In genomic region chr2:20334645-20335203, GRCh38 we compare ENCODE assay signal across 17 cellular contexts. TPM values are rescaled to one million over a fixed set of nuclear protein-coding genes. Genes with fewer than 3 reads are reported as not detected.
DNase-seq lines count a peak whose midpoint lies in the region; ATAC-seq, FAIRE-seq and TF ChIP-seq lines count a peak whose summit lies in the region.
"Had no signal": no experiment of that assay in that cellular context is flagged by ENCODE, and none has a peak within 500 bp of the region (broad histone marks: within the 10 kb centered on the region; RNA-seq: fewer than 3 reads in every experiment).

No MANE protein-coding gene starts in this region.

- H3K36me3 ChIP-seq in left ventricle myocardium inferior = no peaks in the 10 kb centered on the region
- H3K36me3 ChIP-seq in RWPE2 (ENCODE audit: low read depth) = peaks cover 4% of the 10 kb centered on the region
- H3K36me3 ChIP-seq: vagina had no signal

- peaks cover 8% of the 10 kb centered on the region for H3K9me3 ChIP-seq in left ventricle myocardium inferior (replicated peaks)
- H3K9me3 ChIP-seq in RWPE2 (ENCODE audit: severe bottlenecking) = no peaks in the 10 kb centered on the region
- H3K9me3 ChIP-seq: vagina had no signal

- no peak for FAIRE-seq in D721Med (lab: Jason Lieb, UNC)
- FAIRE-seq: colon had no signal

- peaks cover 6 to 8% (median 7%) of the 10 kb centered on the region in 3 donors for H3K36me3 Mint-ChIP-seq in immature natural killer cell
- peaks cover 27 to 47% of the 10 kb centered on the region in 2 donors for H3K36me3 Mint-ChIP-seq in stimulated activated naive B cell treated with anti-CD40 and anti-IgM and Interleukin-4, amounts not matched to agents 10 μg/mL and 1 μg/mL and 100 μg/mL, for 72 hours
- H3K36me3 Mint-ChIP-seq in glutamatergic neuron (ENCODE audit: unreplicated experiment) = no peaks in the 10 kb centered on the region

- no peak overlapping the region for H3K4me3 ChIP-seq in left ventricle myocardium inferior
- H3K4me3 ChIP-seq in RWPE2 (ENCODE audit: severe bottlenecking) = no peak overlapping the region
- H3K4me3 ChIP-seq: skin epidermis, vagina had no signal

- H3K4me3 Mint-ChIP-seq in immature natural killer cell (peak overlapping the region; percentile 28 to 82 (median 63)), glutamatergic neuron (ENCODE audit: unreplicated experiment) (no peak overlapping the region)
- no peak overlapping the region for H3K4me3 Mint-ChIP-seq in stimulated activated naive B cell treated with anti-CD40 and anti-IgM and Interleukin-4, amounts not matched to agents 10 μg/mL and 1 μg/mL and 100 μg/mL, for 72 hours

- H3K4me1 Mint-ChIP-seq in immature natural killer cell (peaks cover 87 to 100% of the 10 kb centered on the region in 2 donors), glutamatergic neuron (ENCODE audit: low read depth, unreplicated experiment) (peaks cover 28% of the 10 kb centered on the region)
- H3K4me1 Mint-ChIP-seq in stimulated activated naive B cell treated with anti-CD40 and anti-IgM and Interleukin-4, amounts not matched to agents 10 μg/mL and 1 μg/mL and 100 μg/mL, for 72 hours = peaks cover 42 to 84% of the 10 kb centered on the region in 2 donors

- peaks cover 72% of the 10 kb centered on the region for H3K4me1 ChIP-seq in left ventricle myocardium inferior
- H3K4me1 ChIP-seq in RWPE2 (ENCODE audit: insufficient read depth, poor library complexity, severe bottlenecking) = peaks cover 16% of the 10 kb centered on the region

- H3K27me3 ChIP-seq in left ventricle myocardium inferior (ENCODE audit: low read depth) (no peaks in the 10 kb centered on the region), RWPE2 (ENCODE audit: insufficient read depth, poor library complexity, severe bottlenecking) (no peaks in the 10 kb centered on the region)
- H3K27me3 ChIP-seq: vagina had no signal

- ATAC-seq in Right ventricle myocardium superior (ENCODE audit: poor library complexity) (peak; percentile 23), RWPE2 (ENCODE audit: low read depth) (peak; percentile 26; the same call in 1 of the 3 replicates)
- ATAC-seq in stimulated activated naive B cell treated with anti-CD40 and anti-IgM and Interleukin-4, amounts not matched to agents 10 μg/mL and 1 μg/mL and 100 μg/mL, for 72 hours (replicated peaks) = no peak

- H3K27me3 Mint-ChIP-seq in immature natural killer cell (ENCODE audit: low read depth in 3 of 3) = no peaks in the 10 kb centered on the region
- H3K27me3 Mint-ChIP-seq in stimulated activated naive B cell treated with anti-CD40 and anti-IgM and Interleukin-4, amounts not matched to agents 10 μg/mL and 1 μg/mL and 100 μg/mL, for 72 hours = no peaks in the 10 kb centered on the region
- peaks cover 4% of the 10 kb centered on the region for H3K27me3 Mint-ChIP-seq in glutamatergic neuron (ENCODE audit: unreplicated experiment)

- DNase-seq in Right ventricle myocardium superior (no peak), left ventricle myocardium inferior (no peak), RWPE2 (ENCODE audit: low spot score) (no peak), immature natural killer cell (no peak), D721Med (ENCODE audit: insufficient read length, low spot score) (no peak), NCI-H510A treated with DMSO at 0.1 percent for 48 hours (lab: John Stamatoyannopoulos, UW) (no peak), glutamatergic neuron (no peak)
- DNase-seq in stimulated activated naive B cell treated with anti-CD40 and anti-IgM and Interleukin-4, amounts not matched to agents 10 μg/mL and 1 μg/mL and 100 μg/mL, for 72 hours = no peak
- DNase-seq: activated CD4-positive, CD25-positive, alpha-beta regulatory T cell treated with anti-CD3 and anti-CD28 coated beads, Interleukin-2, amount 50 U/mL, for 72 hours; anterior cingulate cortex; HCEC 1CT; NCI-H1048; occipital lobe; T-helper 2 cell had no signal

- H3K27ac Mint-ChIP-seq in immature natural killer cell (peak overlapping the region; percentile 38 to 88 (median 66)), glutamatergic neuron (ENCODE audit: unreplicated experiment) (no peak overlapping the region)
- H3K27ac Mint-ChIP-seq in stimulated activated naive B cell treated with anti-CD40 and anti-IgM and Interleukin-4, amounts not matched to agents 10 μg/mL and 1 μg/mL and 100 μg/mL, for 72 hours = peak overlapping the region; percentile 37

- H3K27ac ChIP-seq in left ventricle myocardium inferior (replicated peaks) (no peak overlapping the region), RWPE2 (ENCODE audit: poor library complexity, severe bottlenecking) (no peak overlapping the region)
- H3K27ac ChIP-seq: skin epidermis, vagina had no signal

- intact Hi-C loops in Right ventricle myocardium superior (cut with DNase I) = no loop called here
- intact Hi-C loops in left ventricle myocardium inferior (cut with micrococcal nuclease) = no loop called here

- TF ChIP-seq CTCF in left ventricle myocardium inferior (IDR thresholded peaks at IDR 0.05; ENCODE audit: borderline replicate concordance) (no peak), RWPE2 (IDR thresholded peaks at IDR 0.05; ENCODE audit: poor library complexity, severe bottlenecking) (no peak), D721Med (IDR thresholded peaks at IDR 0.05; ENCODE audit: insufficient read depth, missing control alignments) (no peak), glutamatergic neuron (IDR thresholded peaks at IDR 0.05; ENCODE audit: partially characterized antibody, unreplicated experiment) (no peak)

- H3K9me3 Mint-ChIP-seq in immature natural killer cell (no peaks in the 10 kb centered on the region), glutamatergic neuron (ENCODE audit: unreplicated experiment) (peaks cover 3% of the 10 kb centered on the region)
- peaks cover 9 to 10% of the 10 kb centered on the region in 2 donors for H3K9me3 Mint-ChIP-seq in stimulated activated naive B cell treated with anti-CD40 and anti-IgM and Interleukin-4, amounts not matched to agents 10 μg/mL and 1 μg/mL and 100 μg/mL, for 72 hours

RNA-seq across cellular contexts. Expression of gene PUM2, which starts 15.9 kb away (rescaled TPM):
- total RNA-seq in Right ventricle myocardium superior = 70.9 TPM
- 69.8 TPM for total RNA-seq in left ventricle myocardium inferior
- 10 to 100 TPM; 11.2 to 23.9 (median 21.1) TPM for polyA plus RNA-seq in immature natural killer cell
- total RNA-seq in glutamatergic neuron (ENCODE audit: unreplicated experiment) = 113 TPM

Comparison
In these comparisons a context has a peak if more than half of its experiments do, and no peak if none do; other contexts are left out.
1. ATAC-seq: peak in Right ventricle myocardium superior (single experiment) and RWPE2 (single experiment); none in stimulated activated naive B cell treated with anti-CD40 and anti-IgM and Interleukin-4, amounts not matched to agents 10 μg/mL and 1 μg/mL and 100 μg/mL, for 72 hours (0 of 2).
2. H3K4me3 Mint-ChIP-seq: peak in immature natural killer cell (5 of 5); none in stimulated activated naive B cell treated with anti-CD40 and anti-IgM and Interleukin-4, amounts not matched to agents 10 μg/mL and 1 μg/mL and 100 μg/mL, for 72 hours (0 of 2) and glutamatergic neuron (single experiment).